13 cellular contexts compared by ENCODE assay signal in the genomic region with DNA sequence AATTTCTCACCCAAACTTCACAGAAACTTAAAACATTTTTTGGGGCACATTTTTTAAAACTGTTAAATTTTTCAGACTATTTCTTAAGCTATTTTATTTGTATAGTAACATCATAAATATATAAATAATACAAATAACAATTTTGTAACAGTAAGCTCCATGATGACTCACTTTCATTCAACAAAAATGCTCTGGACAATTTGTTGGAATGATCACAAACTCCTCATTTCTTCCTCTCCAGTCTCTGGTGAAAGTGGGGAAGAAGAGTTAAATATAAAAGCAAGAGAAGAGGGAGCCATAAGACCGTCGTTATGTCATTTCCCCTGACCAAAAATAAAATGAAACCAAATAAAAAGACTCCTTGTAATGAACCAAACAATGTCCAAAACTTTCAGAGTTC.
"Had no signal": no experiment of that assay in that cellular context is flagged by ENCODE, and none has a peak within 500 bp of the region (broad histone marks: within the 10 kb centered on the region; RNA-seq: fewer than 3 reads in every experiment).

No MANE protein-coding gene starts in this region.

- H3K27me3 ChIP-seq: breast epithelium, ovary had no signal

- ATAC-seq: activated naive CD4-positive, alpha-beta T cell treated with anti-CD3 and anti-CD28 coated beads, Interleukin-2, amount 50 U/mL, for 72 hours; esophagus mucosa; stimulated activated naive CD8-positive, alpha-beta T cell treated with anti-CD3 and anti-CD28 coated beads, Interleukin-15, Interleukin-2, amounts not matched to agents 100 U/mL and 50 U/mL, for 24 hours had no signal

- H3K9me3 ChIP-seq: breast epithelium, ovary, thoracic aorta had no signal

- H3K36me3 ChIP-seq: breast epithelium, ovary, thoracic aorta had no signal

- H3K27ac Mint-ChIP-seq: activated naive CD4-positive, alpha-beta T cell treated with anti-CD3 and anti-CD28 coated beads, Interleukin-2, amount 50 U/mL, for 72 hours; nephron had no signal

- DNase-seq: activated CD4-positive, alpha-beta T cell treated with anti-CD3 and anti-CD28 coated beads, Interleukin-2, amount 50 U/mL, for 1 hour; aorta; hippocampal formation; mesendoderm; ovary; stimulated activated CD4-positive, alpha-beta T cell treated with anti-CD3 and anti-CD28 coated beads, Interleukin-4, amount 100 ng/mL, for 1 hour; stimulated activated CD8-positive, alpha-beta memory T cell treated with anti-CD3 and anti-CD28 coated beads, Interleukin-4, amount 100 ng/mL, for 48 hours; stimulated activated naive CD8-positive, alpha-beta T cell treated with anti-CD3 and anti-CD28 coated beads, Interleukin-15, Interleukin-2, amounts not matched to agents 100 U/mL and 50 U/mL, for 24 hours had no signal

- H3K4me3 Mint-ChIP-seq: nephron had no signal

- H3K4me1 ChIP-seq: breast epithelium had no signal

- H3K27ac ChIP-seq: breast epithelium, ovary, thoracic aorta had no signal

- H3K4me3 ChIP-seq: breast epithelium, ovary, thoracic aorta had no signal
